Comparison of ENCODE assay signal across 8 cellular contexts in the genomic region with DNA sequence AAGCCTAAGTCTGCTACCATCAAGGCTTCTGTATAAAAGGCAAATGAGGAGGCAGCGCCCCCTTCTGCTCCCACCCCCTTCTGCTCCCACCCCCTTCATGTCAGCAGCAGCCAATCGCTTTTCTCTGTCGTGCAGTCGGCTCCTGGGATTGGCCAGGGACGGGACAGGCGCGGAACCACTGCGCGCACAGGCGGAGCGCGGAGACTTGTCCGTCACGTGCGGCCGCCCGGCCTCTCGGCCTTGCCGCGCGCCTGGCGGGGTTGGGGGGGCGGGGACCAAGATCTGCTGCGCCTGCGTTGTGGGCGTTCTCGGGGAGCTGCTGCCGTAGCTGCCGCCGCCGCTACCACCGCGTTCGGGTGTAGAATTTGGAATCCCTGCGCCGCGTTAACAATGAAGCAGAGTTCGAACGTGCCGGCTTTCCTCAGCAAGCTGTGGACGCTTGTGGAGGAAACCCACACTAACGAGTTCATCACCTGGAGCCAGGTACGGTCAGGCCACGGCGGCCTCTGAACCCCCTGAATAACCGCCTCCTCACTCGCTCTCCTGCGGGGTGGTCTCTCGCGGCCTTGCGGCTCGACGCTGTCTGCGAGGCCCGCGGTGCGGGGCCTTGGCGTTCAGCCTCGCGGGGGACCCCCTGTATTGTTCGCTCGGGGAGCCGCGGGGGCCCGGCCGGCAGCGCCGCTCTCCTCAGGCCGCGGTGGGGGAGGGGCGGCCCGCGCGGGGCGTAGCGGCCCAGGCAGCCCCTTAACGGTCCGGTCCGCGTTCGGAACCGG. TPM values are rescaled to one million over a fixed set of nuclear protein-coding genes. Genes with fewer than 3 reads are reported as not detected.
DNase-seq lines count a peak whose midpoint lies in the region; ATAC-seq, FAIRE-seq and TF ChIP-seq lines count a peak whose summit lies in the region.

A gene with protein sequence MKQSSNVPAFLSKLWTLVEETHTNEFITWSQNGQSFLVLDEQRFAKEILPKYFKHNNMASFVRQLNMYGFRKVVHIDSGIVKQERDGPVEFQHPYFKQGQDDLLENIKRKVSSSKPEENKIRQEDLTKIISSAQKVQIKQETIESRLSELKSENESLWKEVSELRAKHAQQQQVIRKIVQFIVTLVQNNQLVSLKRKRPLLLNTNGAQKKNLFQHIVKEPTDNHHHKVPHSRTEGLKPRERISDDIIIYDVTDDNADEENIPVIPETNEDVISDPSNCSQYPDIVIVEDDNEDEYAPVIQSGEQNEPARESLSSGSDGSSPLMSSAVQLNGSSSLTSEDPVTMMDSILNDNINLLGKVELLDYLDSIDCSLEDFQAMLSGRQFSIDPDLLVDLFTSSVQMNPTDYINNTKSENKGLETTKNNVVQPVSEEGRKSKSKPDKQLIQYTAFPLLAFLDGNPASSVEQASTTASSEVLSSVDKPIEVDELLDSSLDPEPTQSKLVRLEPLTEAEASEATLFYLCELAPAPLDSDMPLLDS (plus strand): TSS at position 305 of the 773 bp plus-strand sequence. CDS start 86 bp downstream, at position 391.

- H3F3A ChIP-seq in MM.1S (ENCODE audit: insufficient read depth, low read length): peaks cover 8% of the 10 kb centered on the region; the same call in 1 of the 2 replicates

- no peaks in the 10 kb centered on the region; the same call in 1 of the 2 replicates for H3K9me2 ChIP-seq in MM.1S (replicated peaks; ENCODE audit: insufficient read depth, low read length)

- H3K4me2 ChIP-seq in MM.1S (ENCODE audit: low read depth, low read length): peak within 1 kb of the TSS; percentile 82

- H3K4me1 ChIP-seq in HAP-1 (peaks cover 10% of the 10 kb centered on the region), MM.1S (ENCODE audit: low read length) (peaks cover 16% of the 10 kb centered on the region; the same call in 1 of the 2 replicates), foreskin keratinocyte (peaks cover 7% of the 10 kb centered on the region), neuron (ENCODE audit: insufficient read depth, low read length) (peaks cover 16% of the 10 kb centered on the region), subcutaneous abdominal adipose tissue (ENCODE audit: control insufficient read depth in 5 of 5, insufficient read depth in 5 of 5, low read length in 5 of 5) (peaks cover 0 to 19% (median 16%) of the 10 kb centered on the region in 5 donors)

- peaks cover 50% of the 10 kb centered on the region for H3K79me2 ChIP-seq in MM.1S (ENCODE audit: low read length)

- H3K9ac ChIP-seq in MM.1S (ENCODE audit: low read length) (peak within 1 kb of the TSS; percentile 88), subcutaneous abdominal adipose tissue (ENCODE audit: low read length in 5 of 5) (peak within 1 kb of the TSS in 4 of 5 donors; percentile 86 to 97 (median 90))

- in situ Hi-C loops in HAP-1 (cut with MboI; ENCODE audit: low sequenced_read_pairs): no loop called here

- ATAC-seq in foreskin keratinocyte: peak; percentile 97

- peak within 1 kb of the TSS; percentile 98 for H2AFZ ChIP-seq in MM.1S (ENCODE audit: low read length)
- H2AFZ ChIP-seq in neuron (ENCODE audit: low read depth, low read length): peak within 1 kb of the TSS; percentile 72

- H4K20me1 ChIP-seq in MM.1S (ENCODE audit: insufficient read depth, low read length): no peaks in the 10 kb centered on the region

- H3K9me3 ChIP-seq in HAP-1 (no peaks in the 10 kb centered on the region), MM.1S (replicated peaks; ENCODE audit: insufficient read depth, low read length) (no peaks in the 10 kb centered on the region), neuron (ENCODE audit: low read length) (no peaks in the 10 kb centered on the region), subcutaneous abdominal adipose tissue (ENCODE audit: control insufficient read depth in 5 of 5, low read length in 5 of 5) (no peaks in the 10 kb centered on the region)

- H3K36me3 ChIP-seq in HAP-1 (replicated peaks) (no peaks in the 10 kb centered on the region), MM.1S (replicated peaks; ENCODE audit: insufficient read depth, low read length) (no peaks in the 10 kb centered on the region), neuron (ENCODE audit: insufficient read depth, low read length) (no peaks in the 10 kb centered on the region), subcutaneous abdominal adipose tissue (ENCODE audit: control insufficient read depth in 5 of 5, insufficient read depth in 5 of 5, low read length in 5 of 5) (no peaks in the 10 kb centered on the region)

- peak within 1 kb of the TSS; percentile 51; the same call in 1 of the 2 replicates for H3K27ac ChIP-seq in MM.1S (ENCODE audit: low read length)
- peak within 1 kb of the TSS; percentile 93 for H3K27ac ChIP-seq in foreskin keratinocyte
- H3K27ac ChIP-seq in subcutaneous abdominal adipose tissue (ENCODE audit: low read depth, low read length): peak within 1 kb of the TSS; percentile 49

- no peak for TF ChIP-seq CTCF in MM.1S (IDR thresholded peaks at IDR 0.05; ENCODE audit: low read length)
- peak; percentile 54 for TF ChIP-seq CTCF in foreskin keratinocyte (conservative IDR thresholded peaks at IDR 0.05)

- FAIRE-seq in G401.6 (lab: Jason Lieb, UNC): peak; percentile 91

- H3K27me3 ChIP-seq in HAP-1 (ENCODE audit: low read depth) (no peaks in the 10 kb centered on the region), MM.1S (replicated peaks; ENCODE audit: insufficient read depth, low read length) (no peaks in the 10 kb centered on the region), foreskin keratinocyte (no peaks in the 10 kb centered on the region), neuron (ENCODE audit: insufficient read depth, low read length) (no peaks in the 10 kb centered on the region), subcutaneous abdominal adipose tissue (ENCODE audit: control insufficient read depth in 5 of 5, insufficient read depth in 4 of 5, low read length in 5 of 5) (no peaks in the 10 kb centered on the region)

- H3K4me3 ChIP-seq in HAP-1 (peak within 1 kb of the TSS; percentile 89), MM.1S (ENCODE audit: low read length) (peak within 1 kb of the TSS; percentile 97), neuron (ENCODE audit: low read length) (peak within 1 kb of the TSS; percentile 100), subcutaneous abdominal adipose tissue (ENCODE audit: low read depth in 1 of 5, low read length in 5 of 5) (peak within 1 kb of the TSS; percentile 96 to 100 (median 98))

- DNase-seq in HAP-1 (ENCODE audit: low spot score in 2 of 2) (peak; percentile 92 to 96), MM.1S (peak; percentile 97), SIG-M5 (lab: John Stamatoyannopoulos, UW) (peak; percentile 71), activated gamma-delta T cell treated with Interleukin-2 at 50 U/mL for 16 hours (peak; percentile 91), foreskin keratinocyte (peak; percentile 97 to 99)

RNA-seq across cellular contexts. Expression of the gene that starts here (rescaled TPM):
- 9.2 and 11.3 TPM in 2 replicates for total RNA-seq in foreskin keratinocyte
- polyA plus RNA-seq in foreskin keratinocyte: 4.6 and 6.2 TPM in 2 replicates

Comparison
In these comparisons a context has a peak if more than half of its experiments do, and no peak if none do; other contexts are left out.
1. Peak in every context shown above with its lines: DNase-seq, ATAC-seq, H3K4me3 ChIP-seq and H3K27ac ChIP-seq.